Comparison of ENCODE assay signal across 17 cellular contexts in the genomic region with DNA sequence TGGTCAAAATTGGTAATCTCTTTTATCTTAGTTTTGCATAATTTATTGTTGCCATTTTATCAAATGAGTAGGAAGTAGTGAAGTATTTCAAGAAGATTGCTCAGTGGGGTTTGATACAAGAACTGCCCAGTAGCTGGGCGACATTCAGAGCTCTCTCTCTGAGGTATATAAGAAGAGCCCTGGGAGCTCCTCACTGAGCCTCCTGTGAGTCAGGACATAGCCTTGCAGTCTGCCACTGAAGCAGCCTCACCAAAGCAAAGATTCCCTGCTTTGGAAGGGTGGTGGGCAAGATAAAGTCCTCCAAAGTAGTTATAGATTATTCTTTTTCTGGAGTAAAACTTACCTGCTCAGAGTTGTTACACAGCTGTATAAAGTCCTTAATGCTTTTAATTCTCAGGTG. TPM values are rescaled to one million over a fixed set of nuclear protein-coding genes. Genes with fewer than 3 reads are reported as not detected.
DNase-seq lines count a peak whose midpoint lies in the region; ATAC-seq and TF ChIP-seq lines count a peak whose summit lies in the region.
"Had no signal": no experiment of that assay in that cellular context is flagged by ENCODE, and none has a peak within 500 bp of the region (broad histone marks: within the 10 kb centered on the region; RNA-seq: fewer than 3 reads in every experiment).

No MANE protein-coding gene starts in this region.

- no peak overlapping the region for H3K4ac ChIP-seq in H9 (ENCODE audit: low read depth, low read length)

- DNase-seq in AG20443 (ENCODE audit: low spot score) (peak; percentile 49), H9 (no peak), brain microvascular endothelial cell (peak; percentile 59), naive B cell (no peak), NCI-H187 treated with DMSO at 0.1 percent for 48 hours (lab: John Stamatoyannopoulos, UW) (no peak), HuH-7.5 (ENCODE audit: low spot score) (no peak)
- DNase-seq: activated CD4-positive, alpha-beta T cell treated with anti-CD3 and anti-CD28 coated beads, Interleukin-2, amount 10 ng/mL, durations not matched to agents 7 days and 5 days; aorta; effector CD8-positive, alpha-beta T cell; NCI-H1048; NCI-H2171; pancreas; spleen had no signal

- no peaks in the 10 kb centered on the region for H3K4me1 ChIP-seq in H9 (ENCODE audit: insufficient read depth, low read length)
- H3K4me1 ChIP-seq: pancreas, spleen had no signal

- H2AK5ac ChIP-seq in H9 (ENCODE audit: insufficient read length, low read length): no peak overlapping the region

- in situ Hi-C loops in brain microvascular endothelial cell (cut with HindIII; ENCODE audit: low pct_ligation_motif_present, low sequenced_read_pairs): no loop called here

- H2BK20ac ChIP-seq in H9 (ENCODE audit: low read depth, low read length, poor library complexity, severe bottlenecking): no peak overlapping the region

- no peak overlapping the region for H3K4me2 ChIP-seq in H9 (ENCODE audit: insufficient read depth, insufficient read length, low read length)

- no peak overlapping the region for H4K8ac ChIP-seq in H9 (replicated peaks; ENCODE audit: insufficient read length, low read depth, low read length)

- H4K5ac ChIP-seq in H9 (ENCODE audit: insufficient read length, low read depth, low read length): no peak overlapping the region

- ATAC-seq in naive B cell (ENCODE audit: low read depth in 2 of 2) (no peak), GM19351 (IDR thresholded peaks at IDR 0.05; ENCODE audit: unreplicated experiment) (no peak), HG02678 (IDR thresholded peaks at IDR 0.05; ENCODE audit: unreplicated experiment) (no peak)
- ATAC-seq: pancreas, Right ventricle myocardium inferior had no signal

- WGBS in H9 (ENCODE audit: extremely low coverage, insufficient read length, low lambda C conversion rate): no CpG with 5 or more reads among the region's 1 CpG

- H2BK12ac ChIP-seq in H9 (ENCODE audit: insufficient read length, low read depth, low read length): no peak overlapping the region

- H3T11ph ChIP-seq in H9 (ENCODE audit: low read length): no peak overlapping the region

- H3K36me3 ChIP-seq in brain microvascular endothelial cell (replicated peaks): peaks cover 68% of the 10 kb centered on the region

- H3K27me3 ChIP-seq in H9 (ENCODE audit: insufficient read depth, low read length) (no peaks in the 10 kb centered on the region), brain microvascular endothelial cell (replicated peaks) (no peaks in the 10 kb centered on the region)
- H3K27me3 ChIP-seq: pancreas, spleen had no signal

- H3K27ac ChIP-seq in H9 (ENCODE audit: insufficient read length, low read depth, low read length): no peak overlapping the region
- H3K27ac ChIP-seq in brain microvascular endothelial cell: no peak overlapping the region
- H3K27ac ChIP-seq: C4-2B, pancreas, spleen had no signal

- no peaks in the 10 kb centered on the region for H3K27me3 Mint-ChIP-seq in H9 (ENCODE audit: low read depth)
- H3K27me3 Mint-ChIP-seq in naive B cell: no peaks in the 10 kb centered on the region
- H3K27me3 Mint-ChIP-seq: activated CD4-positive, alpha-beta T cell treated with anti-CD3 and anti-CD28 coated beads, Interleukin-2, amount 10 ng/mL, durations not matched to agents 7 days and 5 days had no signal

- peaks cover 5% of the 10 kb centered on the region for H3K79me1 ChIP-seq in H9 (ENCODE audit: insufficient read depth, low read depth, low read length, poor library complexity, severe bottlenecking)

- no peaks in the 10 kb centered on the region for H4K20me1 ChIP-seq in H9 (ENCODE audit: control insufficient read depth, insufficient read depth, insufficient read length)

- no peak for TF ChIP-seq CTCF in H9 (conservative IDR thresholded peaks at IDR 0.05)
- no peak for TF ChIP-seq CTCF in brain microvascular endothelial cell (IDR thresholded peaks at IDR 0.05; ENCODE audit: low read depth, low read length, missing control alignments)

- H3K23me2 ChIP-seq in H9 (ENCODE audit: insufficient read length, low read depth, low read length, poor library complexity, severe bottlenecking): no peaks in the 10 kb centered on the region

- H3K9me3 Mint-ChIP-seq in H9 (no peaks in the 10 kb centered on the region), naive B cell (peaks cover 0 to 3% (median 0%) of the 10 kb centered on the region in 7 donors)

- no peak overlapping the region for H3K23ac ChIP-seq in H9 (ENCODE audit: insufficient read length, low read depth, low read length)

- H3K27ac Mint-ChIP-seq in H9: peak overlapping the region in 2 of 3 experiments; percentile 3 to 69; a peak in 3 of 7 replicates
- H3K27ac Mint-ChIP-seq in naive B cell: peak overlapping the region in 5 of 6 donors; percentile 49 to 93 (median 68)
- H3K27ac Mint-ChIP-seq: activated CD4-positive, alpha-beta T cell treated with anti-CD3 and anti-CD28 coated beads, Interleukin-2, amount 10 ng/mL, durations not matched to agents 7 days and 5 days had no signal

- H2BK15ac ChIP-seq in H9 (ENCODE audit: low read depth, low read length): no peak overlapping the region

- H2BK5ac ChIP-seq in H9 (ENCODE audit: insufficient read length, low read length): no peak overlapping the region

- H3K4me3 Mint-ChIP-seq in H9: no peak overlapping the region
- H3K4me3 Mint-ChIP-seq in naive B cell: no peak overlapping the region
- H3K4me3 Mint-ChIP-seq: activated CD4-positive, alpha-beta T cell treated with anti-CD3 and anti-CD28 coated beads, Interleukin-2, amount 10 ng/mL, durations not matched to agents 7 days and 5 days had no signal

- H3K4me3 ChIP-seq in brain microvascular endothelial cell (ENCODE audit: low read depth, low read length): no peak overlapping the region
- H3K4me3 ChIP-seq: pancreas, spleen had no signal

- no peak overlapping the region for H3K9ac ChIP-seq in H9 (ENCODE audit: extremely low read depth, insufficient read length, low read length)

- peaks cover 10% of the 10 kb centered on the region; the same call in 1 of the 2 replicates for H3K79me2 ChIP-seq in H9 (ENCODE audit: insufficient read depth, low read length)

- no peak overlapping the region for H2AFZ ChIP-seq in H9 (ENCODE audit: low read length)

- H4K91ac ChIP-seq in H9 (ENCODE audit: insufficient read length, low read depth, low read length): no peak overlapping the region

- H3K36me3 Mint-ChIP-seq in H9 (ENCODE audit: insufficient read depth in 1 of 3, low read depth in 3 of 3) (peaks cover 59 to 79% (median 69%) of the 10 kb centered on the region in 3 experiments), naive B cell (peaks cover 9 to 30% of the 10 kb centered on the region in 2 donors)

- H3K9me3 ChIP-seq in H9 (ENCODE audit: control insufficient read depth, low read depth, low read length): no peaks in the 10 kb centered on the region
- H3K9me3 ChIP-seq: pancreas, spleen had no signal

- H3K56ac ChIP-seq in H9 (ENCODE audit: insufficient read length, low read depth, low read length): no peak overlapping the region

- no peak overlapping the region for H3K14ac ChIP-seq in H9 (ENCODE audit: insufficient read depth, low read length)

- no peak overlapping the region for H3K18ac ChIP-seq in H9 (ENCODE audit: insufficient read length, low read depth, low read length)

- no peak overlapping the region for H2BK120ac ChIP-seq in H9 (ENCODE audit: low read depth, low read length, poor library complexity, severe bottlenecking)

- no peaks in the 10 kb centered on the region for H3K4me1 Mint-ChIP-seq in H9
- H3K4me1 Mint-ChIP-seq in naive B cell: peaks cover 7 to 26% (median 20%) of the 10 kb centered on the region in 3 donors

RNA-seq across cellular contexts. Expression of a gene that starts 26.1 kb away (rescaled TPM):
- total RNA-seq in H9 (2021): 170 TPM in 2 replicates
- polyA plus RNA-seq in naive B cell (ENCODE audit: low read depth in 6 of 6): 10 to 100 TPM; 12.3 to 28.5 (median 25.2) TPM

RNA-seq across cellular contexts. Expression of a gene that starts 35.1 kb away (rescaled TPM):
- 1.7 and 2.4 TPM in 2 replicates for total RNA-seq in H9 (2021)
- polyA plus RNA-seq in naive B cell (ENCODE audit: low read depth in 6 of 6): not detected
- total RNA-seq: activated CD4-positive, alpha-beta T cell treated with anti-CD3 and anti-CD28 coated beads, Interleukin-2, amount 10 ng/mL, durations not matched to agents 7 days and 5 days had no signal

Comparison
In these comparisons a context has a peak if more than half of its experiments do, and no peak if none do; other contexts are left out.
1. DNase-seq: peak in AG20443 (single experiment) and brain microvascular endothelial cell (single experiment); none in H9 (single experiment), naive B cell (single experiment), NCI-H187 treated with DMSO at 0.1 percent for 48 hours (single experiment) and HuH-7.5 (single experiment).